In the genomic region with DNA sequence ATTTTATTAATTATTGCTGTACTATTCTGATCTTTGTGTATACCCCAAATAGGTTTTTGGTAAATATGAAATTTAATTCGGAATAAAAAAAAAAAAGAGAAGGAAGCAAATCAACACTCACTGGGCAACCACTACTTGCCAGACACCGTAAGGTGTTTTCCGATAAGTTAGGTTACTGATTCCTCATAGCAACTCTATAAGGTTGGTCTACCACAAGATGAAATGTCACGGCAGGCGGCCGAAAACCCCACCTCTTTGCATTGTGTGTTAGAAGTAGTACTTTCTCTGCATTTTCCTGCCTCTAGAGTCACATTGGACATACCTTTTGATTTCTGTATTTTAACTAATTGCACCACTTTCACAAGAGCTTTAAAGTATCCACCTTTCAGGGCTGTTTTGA, we compare ENCODE assay signal across 22 cellular contexts. TPM values are rescaled to one million over a fixed set of nuclear protein-coding genes. Genes with fewer than 3 reads are reported as not detected.
DNase-seq lines count a peak whose midpoint lies in the region; ATAC-seq and TF ChIP-seq lines count a peak whose summit lies in the region.
"Had no signal": no experiment of that assay in that cellular context is flagged by ENCODE, and none has a peak within 500 bp of the region (broad histone marks: within the 10 kb centered on the region; RNA-seq: fewer than 3 reads in every experiment).

No MANE protein-coding gene starts in this region.

- H3K27me3 Mint-ChIP-seq in natural killer cell (ENCODE audit: low read depth in 2 of 2) = no peaks in the 10 kb centered on the region
- no peaks in the 10 kb centered on the region for H3K27me3 Mint-ChIP-seq in natural killer cell treated with Interleukin-12 subunit alpha and Interleukin-12 subunit beta and Interleukin-15 and Interleukin-18, amount 100 ng/mL, for 72 hours

- POLR2A ChIA-PET in OCI-LY7 (lab: Charles Lee) = interaction anchor here (0.6 to 0.7 kb wide), 3 partner anchors 14 to 90 kb away, joined by 3 to 4 read pairs (median 3); no protein-coding TSS in a partner anchor

- H3K4me2 ChIP-seq in OCI-LY1 (ENCODE audit: low read length) (no peak overlapping the region), OCI-LY7 (ENCODE audit: low read length) (no peak overlapping the region)

- H2AFZ ChIP-seq in OCI-LY1 (ENCODE audit: low read length) = peak overlapping the region; percentile 83; the same call in 1 of the 2 replicates
- H2AFZ ChIP-seq in OCI-LY7 (ENCODE audit: low read length) = no peak overlapping the region

- CTCF ChIA-PET in OCI-LY7 (lab: Charles Lee; ENCODE audit: unreplicated experiment) = no interaction called here

- WGBS in right cardiac atrium = 94% methylated on average over 6 of the region's 6 CpGs

- H3K79me2 ChIP-seq in OCI-LY1 (ENCODE audit: insufficient read depth, low read length) (no peaks in the 10 kb centered on the region), OCI-LY7 (ENCODE audit: insufficient read depth, low read depth, low read length) (no peaks in the 10 kb centered on the region)

- H3F3A ChIP-seq in OCI-LY1 (ENCODE audit: insufficient read depth, low read length) = 0 out of 2 replicates have a peak, but pooled peaks cover 4% of the 10 kb centered on the region

- H3K9me3 Mint-ChIP-seq in natural killer cell = no peaks in the 10 kb centered on the region
- no peaks in the 10 kb centered on the region for H3K9me3 Mint-ChIP-seq in natural killer cell treated with Interleukin-12 subunit alpha and Interleukin-12 subunit beta and Interleukin-15 and Interleukin-18, amount 100 ng/mL, for 72 hours

- no peak overlapping the region for H3K4me3 Mint-ChIP-seq in natural killer cell
- H3K4me3 Mint-ChIP-seq in natural killer cell treated with Interleukin-12 subunit alpha and Interleukin-12 subunit beta and Interleukin-15 and Interleukin-18, amount 100 ng/mL, for 72 hours = no peak overlapping the region

- H3K4me1 Mint-ChIP-seq in natural killer cell = peaks cover 0 to 7% of the 10 kb centered on the region in 2 donors
- peaks cover 0 to 11% of the 10 kb centered on the region in 2 donors for H3K4me1 Mint-ChIP-seq in natural killer cell treated with Interleukin-12 subunit alpha and Interleukin-12 subunit beta and Interleukin-15 and Interleukin-18, amount 100 ng/mL, for 72 hours (ENCODE audit: low read depth in 2 of 2)

- H3K36me3 Mint-ChIP-seq in natural killer cell = no peaks in the 10 kb centered on the region
- H3K36me3 Mint-ChIP-seq in natural killer cell treated with Interleukin-12 subunit alpha and Interleukin-12 subunit beta and Interleukin-15 and Interleukin-18, amount 100 ng/mL, for 72 hours = peaks cover 4% of the 10 kb centered on the region

- ATAC-seq in natural killer cell (peak; percentile 30 to 91 (median 44)), HG02678 (IDR thresholded peaks at IDR 0.05; ENCODE audit: unreplicated experiment) (peak; percentile 52), right cardiac atrium (no peak), HG03439 (IDR thresholded peaks at IDR 0.05; ENCODE audit: unreplicated experiment) (no peak)
- no peak for ATAC-seq in natural killer cell treated with Interleukin-12 subunit alpha and Interleukin-12 subunit beta and Interleukin-15 and Interleukin-18, amount 100 ng/mL, for 72 hours
- ATAC-seq: HepG2, K562, SK-N-SH treated with all-trans-retinoic acid at 6 μM for 48 hours had no signal

- H3K27me3 ChIP-seq in OCI-LY1 (ENCODE audit: insufficient read depth, low read length) (no peaks in the 10 kb centered on the region), right cardiac atrium (ENCODE audit: control insufficient read depth, insufficient read depth) (no peaks in the 10 kb centered on the region)
- H3K27me3 ChIP-seq: MG63, Peyer's patch had no signal

- H4K20me1 ChIP-seq in OCI-LY1 (ENCODE audit: insufficient read depth, low read length) = no peaks in the 10 kb centered on the region
- H4K20me1 ChIP-seq in OCI-LY7 (ENCODE audit: insufficient read depth, low read length) = no peaks in the 10 kb centered on the region

- H3K36me3 ChIP-seq in OCI-LY1 (ENCODE audit: insufficient read depth, low read length) (no peaks in the 10 kb centered on the region), OCI-LY7 (ENCODE audit: insufficient read depth, low read length) (no peaks in the 10 kb centered on the region)
- H3K36me3 ChIP-seq: MG63, Peyer's patch had no signal

- DNase-seq in natural killer cell (no peak), right cardiac atrium (no peak), OCI-LY7 (ENCODE audit: low spot score) (no peak)
- no peak for DNase-seq in natural killer cell treated with Interleukin-12 subunit alpha and Interleukin-12 subunit beta and Interleukin-15 and Interleukin-18, amount 100 ng/mL, for 72 hours (ENCODE audit: low spot score)
- DNase-seq: DMS53, GOT3, HCEC 1CT, MG63, NCI-H1048, NCI-H1436, NCI-H187 treated with DMSO at 0.1 percent for 48 hours, NCI-H2107, NCI-H510A treated with DMSO at 0.1 percent for 48 hours, NCI-H748 treated with DMSO at 0.1 percent for 48 hours, Peyer's patch had no signal

- H3K9me2 ChIP-seq in OCI-LY1 (ENCODE audit: low read depth, low read length) (no peaks in the 10 kb centered on the region), OCI-LY7 (ENCODE audit: insufficient read depth, low read length) (no peaks in the 10 kb centered on the region)

- H3K4me3 ChIP-seq in OCI-LY1 (ENCODE audit: low read depth, low read length, poor library complexity, severe bottlenecking) (no peak overlapping the region), right cardiac atrium (ENCODE audit: low read length) (no peak overlapping the region), OCI-LY7 (ENCODE audit: low read depth, low read length, poor library complexity, severe bottlenecking) (no peak overlapping the region)
- H3K4me3 ChIP-seq: K562, MG63, Peyer's patch had no signal

- BruUV-seq in OCI-LY7 (replicated peaks; lab: Mats Ljungman, UMichigan) = no TSS peak

- H3K9ac ChIP-seq in OCI-LY1 (ENCODE audit: low read length) = no peak overlapping the region

- no peak for TF ChIP-seq CTCF in natural killer cell (IDR thresholded peaks at IDR 0.05)
- no peak for TF ChIP-seq CTCF in OCI-LY1 (IDR thresholded peaks at IDR 0.05; ENCODE audit: low read length)
- TF ChIP-seq CTCF in OCI-LY7 (conservative IDR thresholded peaks at IDR 0.05; ENCODE audit: low read length) = no peak

- H3K27ac ChIP-seq in OCI-LY1 (ENCODE audit: low read depth, low read length, poor library complexity, severe bottlenecking) = no peak overlapping the region
- H3K27ac ChIP-seq in right cardiac atrium (ENCODE audit: low read length) = no peak overlapping the region
- H3K27ac ChIP-seq in OCI-LY7 (ENCODE audit: low read depth, low read length, poor library complexity, severe bottlenecking) = no peak overlapping the region
- H3K27ac ChIP-seq: HL-60, Peyer's patch had no signal

- intact Hi-C loops in natural killer cell (cut with micrococcal nuclease) = no loop called here
- intact Hi-C loops in right cardiac atrium (cut with DNase I) = no loop called here
- intact Hi-C loops in OCI-LY7 (cut with micrococcal nuclease; ENCODE audit: unreplicated experiment) = no loop called here

- H3K27ac Mint-ChIP-seq in natural killer cell = peak overlapping the region in 1 of 2 donors; percentile 26
- H3K27ac Mint-ChIP-seq in natural killer cell treated with Interleukin-12 subunit alpha and Interleukin-12 subunit beta and Interleukin-15 and Interleukin-18, amount 100 ng/mL, for 72 hours = peak overlapping the region in 1 of 2 donors; percentile 50

- H3K4me1 ChIP-seq in OCI-LY1 (ENCODE audit: insufficient read depth, low read length, severe bottlenecking) (peaks cover 52% of the 10 kb centered on the region), right cardiac atrium (ENCODE audit: control insufficient read depth, insufficient read depth, low read length) (no peaks in the 10 kb centered on the region), OCI-LY7 (ENCODE audit: insufficient read depth, low read length, poor library complexity, severe bottlenecking) (peaks cover 21% of the 10 kb centered on the region)

- H3K9me3 ChIP-seq in OCI-LY1 (ENCODE audit: low read length) (no peaks in the 10 kb centered on the region), right cardiac atrium (ENCODE audit: control insufficient read depth, low read length) (no peaks in the 10 kb centered on the region), OCI-LY7 (ENCODE audit: low read length) (no peaks in the 10 kb centered on the region)
- H3K9me3 ChIP-seq: MG63, Peyer's patch had no signal

RNA-seq across cellular contexts. Expression of a gene that starts 44.5 kb away (rescaled TPM):
- 100 to 1,000 TPM in 1 of 3 donors, 10 to 100 TPM in 2; 42.9 to 106 (median 90.8) TPM for total RNA-seq in natural killer cell
- total RNA-seq in natural killer cell treated with Interleukin-12 subunit alpha and Interleukin-12 subunit beta and Interleukin-15 and Interleukin-18, amount 100 ng/mL, for 72 hours = 10 to 100 TPM in 1 of 2 donors, 1 to 10 TPM in 1; 3.9 to 18.5 TPM
- total RNA-seq in right cardiac atrium = 10 to 100 TPM in 1 of 4 donors, 1 to 10 TPM in 3; 9.0 to 10.6 (median 9.2) TPM
- 4.3 TPM for polyA plus RNA-seq in right cardiac atrium
- total RNA-seq in OCI-LY7 (2014; rRNA removed; shearing (Covaris generic)) = 10.6 and 12.6 TPM in 2 replicates
- 5.7 and 9.8 TPM in 2 replicates for total RNA-seq in OCI-LY7 (2022)

Comparison
In these comparisons a context has a peak if more than half of its experiments do, and no peak if none do; other contexts are left out.
1. ATAC-seq: peak in natural killer cell (3 of 3) and HG02678 (single experiment); none in natural killer cell treated with Interleukin-12 subunit alpha and Interleukin-12 subunit beta and Interleukin-15 and Interleukin-18, amount 100 ng/mL, for 72 hours (0 of 2), right cardiac atrium (0 of 2) and HG03439 (single experiment).